In genomic region chr11:61773356-61773755, GRCh38 we compare ENCODE assay signal across 20 cellular contexts. TPM values are rescaled to one million over a fixed set of nuclear protein-coding genes. Genes with fewer than 3 reads are reported as not detected.
A peak's percentile ranks its signal among the peaks of the same experiment; 100 is the strongest.
DNase-seq lines count a peak whose midpoint lies in the region; ATAC-seq, FAIRE-seq and TF ChIP-seq lines count a peak whose summit lies in the region.
"Had no signal": no experiment of that assay in that cellular context is flagged by ENCODE, and none has a peak within 500 bp of the region (broad histone marks: within the 10 kb centered on the region; RNA-seq: fewer than 3 reads in every experiment).

No MANE protein-coding gene starts in this region.

- H3K79me2 ChIP-seq in neural cell (replicated peaks; ENCODE audit: insufficient read depth, low read length) = no peaks in the 10 kb centered on the region

- no peaks in the 10 kb centered on the region for H3K27me3 Mint-ChIP-seq in effector memory CD8-positive, alpha-beta T cell
- H3K27me3 Mint-ChIP-seq in WTC11 (ENCODE audit: low read depth) = peaks cover 7% of the 10 kb centered on the region; the same call in 1 of the 2 replicates
- H3K27me3 Mint-ChIP-seq: activated CD4-positive, alpha-beta T cell treated with anti-CD3 and anti-CD28 coated beads, Interleukin-2, amount 10 ng/mL, durations not matched to agents 24 days and 14 days had no signal

- no peak for FAIRE-seq in RCC 7860 (lab: Jason Lieb, UNC)
- FAIRE-seq: endometrium, keratinocyte had no signal

- TF ChIP-seq CTCF in BE2C (IDR thresholded peaks at IDR 0.05; ENCODE audit: low read depth, low read length) = no peak
- TF ChIP-seq CTCF in neural cell (IDR thresholded peaks at IDR 0.05; ENCODE audit: poor library complexity, severe bottlenecking) = no peak
- TF ChIP-seq CTCF in WTC11 (IDR thresholded peaks at IDR 0.05) = no peak

- peak; percentile 13 for TF ChIP-seq EP300 in neural cell (conservative IDR thresholded peaks at IDR 0.05; ENCODE audit: poor library complexity, severe bottlenecking)

- no peak for TF ChIP-seq RAD21 in neural cell (conservative IDR thresholded peaks at IDR 0.05)

- no peaks in the 10 kb centered on the region for H3F3A ChIP-seq in neural cell (ENCODE audit: insufficient read depth, low read length, poor library complexity, severe bottlenecking)

- peak overlapping the region; percentile 27 to 68 for H3K27ac Mint-ChIP-seq in effector memory CD8-positive, alpha-beta T cell
- no peak overlapping the region for H3K27ac Mint-ChIP-seq in WTC11
- H3K27ac Mint-ChIP-seq: CD14-positive monocyte; stimulated activated memory B cell treated with anti-CD40 and anti-IgM and Interleukin-4, amounts not matched to agents 10 μg/mL and 1 μg/mL and 100 μg/mL, for 72 hours had no signal

- peak overlapping the region; percentile 22 to 45 for H3K4me3 Mint-ChIP-seq in effector memory CD8-positive, alpha-beta T cell
- H3K4me3 Mint-ChIP-seq in WTC11 = no peak overlapping the region
- H3K4me3 Mint-ChIP-seq: activated CD4-positive, alpha-beta T cell treated with anti-CD3 and anti-CD28 coated beads, Interleukin-2, amount 10 ng/mL, durations not matched to agents 24 days and 14 days; CD14-positive monocyte; stimulated activated memory B cell treated with anti-CD40 and anti-IgM and Interleukin-4, amounts not matched to agents 10 μg/mL and 1 μg/mL and 100 μg/mL, for 72 hours had no signal

- DNase-seq in BE2C = peak; percentile 82
- no peak for DNase-seq in NT2/D1 (ENCODE audit: low read depth, low spot score)
- no peak for DNase-seq in effector memory CD8-positive, alpha-beta T cell
- DNase-seq in RCC 7860 (ENCODE audit: low spot score) = no peak
- no peak for DNase-seq in WTC11 (ENCODE audit: low spot score)
- DNase-seq: activated gamma-delta T cell treated with Interleukin-2 at 50 U/mL for 16 hours; NCI-H1694; NCI-H526 treated with DMSO at 0.1 percent for 48 hours; spleen; stimulated activated CD4-positive, alpha-beta T cell treated with anti-CD3 and anti-CD28 coated beads, Interleukin-2, amount 100 ng/mL, for 48 hours had no signal

- H4K20me1 ChIP-seq in neural cell (ENCODE audit: insufficient read depth) = no peaks in the 10 kb centered on the region

- H3K9me2 ChIP-seq in neural cell (ENCODE audit: insufficient read depth, low read length) = no peaks in the 10 kb centered on the region

- H3K36me3 Mint-ChIP-seq in effector memory CD8-positive, alpha-beta T cell (ENCODE audit: insufficient read depth) = peaks cover 9% of the 10 kb centered on the region
- H3K36me3 Mint-ChIP-seq in WTC11 = no peaks in the 10 kb centered on the region
- H3K36me3 Mint-ChIP-seq: CD14-positive monocyte; stimulated activated memory B cell treated with anti-CD40 and anti-IgM and Interleukin-4, amounts not matched to agents 10 μg/mL and 1 μg/mL and 100 μg/mL, for 72 hours had no signal

- H3K4me3 ChIP-seq in BE2C (ENCODE audit: low read depth, low read length) (no peak overlapping the region), NT2/D1 (ENCODE audit: insufficient read length, low read depth) (no peak overlapping the region), neural cell (ENCODE audit: low read length) (peak overlapping the region; percentile 41)
- H3K4me3 ChIP-seq: breast epithelium, coronary artery, spleen had no signal

- CTCF ChIA-PET in WTC11 (lab: Charles Lee) = interaction anchor here (0.6 to 10.0 kb wide), 2 partner anchors 24 to 44 kb away, joined by 3 to 106 read pairs; no protein-coding TSS in a partner anchor

- H3K27me3 ChIP-seq in BE2C (no peaks in the 10 kb centered on the region), NT2/D1 (ENCODE audit: insufficient read depth, insufficient read length) (no peaks in the 10 kb centered on the region), neural cell (ENCODE audit: insufficient read depth, low read depth, low read length) (no peaks in the 10 kb centered on the region)
- H3K27me3 ChIP-seq: breast epithelium had no signal

- POLR2A ChIA-PET in WTC11 (lab: Charles Lee) = no interaction called here

- H3K9me3 ChIP-seq in BE2C = no peaks in the 10 kb centered on the region
- H3K9me3 ChIP-seq in NT2/D1 (ENCODE audit: insufficient read depth, low read length) = no peaks in the 10 kb centered on the region
- H3K9me3 ChIP-seq in neural cell (ENCODE audit: low read length) = no peaks in the 10 kb centered on the region
- H3K9me3 ChIP-seq: breast epithelium, spleen had no signal

- H3K9ac ChIP-seq in NT2/D1 (ENCODE audit: insufficient read length, low read depth) (peak overlapping the region; percentile 17), neural cell (ENCODE audit: low read length) (no peak overlapping the region)

- peak overlapping the region; percentile 24 for H3K27ac ChIP-seq in neural cell (ENCODE audit: low read length)
- H3K27ac ChIP-seq: breast epithelium, coronary artery had no signal

- H3K4me1 ChIP-seq in BE2C (peaks cover 20% of the 10 kb centered on the region), NT2/D1 (ENCODE audit: insufficient read depth, insufficient read length) (peaks cover 61% of the 10 kb centered on the region)
- H3K4me1 ChIP-seq: breast epithelium had no signal

- H3K4me1 Mint-ChIP-seq in effector memory CD8-positive, alpha-beta T cell (ENCODE audit: low read depth in 2 of 2) = peaks cover 33 to 44% of the 10 kb centered on the region in 2 donors
- peaks cover 18% of the 10 kb centered on the region for H3K4me1 Mint-ChIP-seq in WTC11

- no peak for ATAC-seq in effector memory CD8-positive, alpha-beta T cell (replicated peaks)
- ATAC-seq in esophagus mucosa = no peak
- ATAC-seq in WTC11 = no peak
- ATAC-seq in GM21529 (IDR thresholded peaks at IDR 0.05; ENCODE audit: unreplicated experiment) = no peak
- ATAC-seq: stimulated activated memory B cell treated with anti-CD40 and anti-IgM and Interleukin-4, amounts not matched to agents 10 μg/mL and 1 μg/mL and 100 μg/mL, for 72 hours had no signal

- H3K36me3 ChIP-seq in BE2C = no peaks in the 10 kb centered on the region
- peaks cover 62% of the 10 kb centered on the region for H3K36me3 ChIP-seq in NT2/D1 (ENCODE audit: insufficient read depth, insufficient read length, low read length)
- no peaks in the 10 kb centered on the region for H3K36me3 ChIP-seq in neural cell (ENCODE audit: insufficient read depth, low read length)
- H3K36me3 ChIP-seq: breast epithelium, spleen had no signal

- H3K9me3 Mint-ChIP-seq in effector memory CD8-positive, alpha-beta T cell = no peaks in the 10 kb centered on the region
- H3K9me3 Mint-ChIP-seq in WTC11 = no peaks in the 10 kb centered on the region
- H3K9me3 Mint-ChIP-seq: activated CD4-positive, alpha-beta T cell treated with anti-CD3 and anti-CD28 coated beads, Interleukin-2, amount 10 ng/mL, durations not matched to agents 24 days and 14 days; stimulated activated memory B cell treated with anti-CD40 and anti-IgM and Interleukin-4, amounts not matched to agents 10 μg/mL and 1 μg/mL and 100 μg/mL, for 72 hours had no signal

- no peak overlapping the region for H2AFZ ChIP-seq in neural cell (ENCODE audit: low read depth, low read length)

- H3K4me2 ChIP-seq in neural cell (ENCODE audit: low read length) = peak overlapping the region; percentile 19

TF ChIP-seq in neural cell, 6 proteins besides CTCF, POLR2A, EP300 and RAD21:
- TF ChIP-seq EZH2 (IDR thresholded peaks at IDR 0.05; ENCODE audit: borderline replicate concordance, insufficient read depth, low read length, poor library complexity, severe bottlenecking) (no peak), POLR2AphosphoS5 (IDR thresholded peaks at IDR 0.05) (no peak), SMC3 (conservative IDR thresholded peaks at IDR 0.05; ENCODE audit: poor library complexity) (no peak), MXI1 (conservative IDR thresholded peaks at IDR 0.05; ENCODE audit: poor library complexity, severe bottlenecking) (no peak)

TF ChIP-seq in WTC11, 78 proteins besides CTCF, POLR2A, EP300 and RAD21:
- no peak for TF ChIP-seq ERG (CRISPR knock-in tag; IDR thresholded peaks at IDR 0.05)
- TF ChIP-seq ETV6 (CRISPR knock-in tag; IDR thresholded peaks at IDR 0.05) = no peak
TF ChIP-seq in WTC11: peak in this region for 0.

RNA-seq across cellular contexts. Expression of gene TMEM258, which starts 19.0 kb away (rescaled TPM):
- 262 TPM for polyA plus RNA-seq in BE2C (2012; ENCODE audit: insufficient read depth, insufficient read length, low read depth)
- 134 and 141 TPM in 2 replicates for polyA plus RNA-seq in neural cell
- 27.8 and 35.9 TPM in 2 replicates for polyA minus RNA-seq in neural cell
- total RNA-seq in esophagus mucosa (90.9 TPM), WTC11 (2021) (175 to 192 TPM (median 190 TPM) in 3 replicates)

RNA-seq across cellular contexts. Expression of gene FEN1, which starts 19.4 kb away (rescaled TPM):
- polyA plus RNA-seq in BE2C (2012; ENCODE audit: insufficient read depth, insufficient read length, low read depth) = 58.3 TPM
- 27.2 and 33.9 TPM in 2 replicates for polyA plus RNA-seq in neural cell
- 22.6 and 23.3 TPM in 2 replicates for polyA minus RNA-seq in neural cell
- total RNA-seq in esophagus mucosa (18.7 TPM), WTC11 (2021) (72.3 to 96.3 TPM (median 73.2 TPM) in 3 replicates)

RNA-seq across cellular contexts. Expression of gene MYRF, which starts 20.9 kb away (rescaled TPM):
- polyA plus RNA-seq in BE2C (2012; ENCODE audit: insufficient read depth, insufficient read length, low read depth) = 6.3 TPM
- 0.16 and 0.86 TPM in 2 replicates for polyA plus RNA-seq in neural cell
- 0.46 TPM in 1 of 2 replicates, not detected in the other for polyA minus RNA-seq in neural cell
- 0.88 TPM for total RNA-seq in esophagus mucosa
- total RNA-seq in WTC11 (2021) = 4.9 to 5.9 TPM (median 5.2 TPM) in 3 replicates

RNA-seq across cellular contexts. Expression of gene FADS1, which starts 43.4 kb away (rescaled TPM):
- polyA plus RNA-seq in BE2C (2012; ENCODE audit: insufficient read depth, insufficient read length, low read depth) = 29.5 TPM
- 102 and 119 TPM in 2 replicates for polyA plus RNA-seq in neural cell
- polyA minus RNA-seq in neural cell = 150 and 199 TPM in 2 replicates
- total RNA-seq in esophagus mucosa (7.5 TPM), WTC11 (2021) (105 to 108 TPM (median 105 TPM) in 3 replicates)

RNA-seq across cellular contexts. Expression of gene FADS2, which starts 54.7 kb away (rescaled TPM):
- 54.5 TPM for polyA plus RNA-seq in BE2C (2012; ENCODE audit: insufficient read depth, insufficient read length, low read depth)
- polyA plus RNA-seq in neural cell = 145 and 152 TPM in 2 replicates
- polyA minus RNA-seq in neural cell = 211 and 242 TPM in 2 replicates
- total RNA-seq in esophagus mucosa = 43.3 TPM
- 416 to 423 TPM (median 422 TPM) in 3 replicates for total RNA-seq in WTC11 (2021)
